8 cellular contexts compared by ENCODE assay signal in the genomic region with DNA sequence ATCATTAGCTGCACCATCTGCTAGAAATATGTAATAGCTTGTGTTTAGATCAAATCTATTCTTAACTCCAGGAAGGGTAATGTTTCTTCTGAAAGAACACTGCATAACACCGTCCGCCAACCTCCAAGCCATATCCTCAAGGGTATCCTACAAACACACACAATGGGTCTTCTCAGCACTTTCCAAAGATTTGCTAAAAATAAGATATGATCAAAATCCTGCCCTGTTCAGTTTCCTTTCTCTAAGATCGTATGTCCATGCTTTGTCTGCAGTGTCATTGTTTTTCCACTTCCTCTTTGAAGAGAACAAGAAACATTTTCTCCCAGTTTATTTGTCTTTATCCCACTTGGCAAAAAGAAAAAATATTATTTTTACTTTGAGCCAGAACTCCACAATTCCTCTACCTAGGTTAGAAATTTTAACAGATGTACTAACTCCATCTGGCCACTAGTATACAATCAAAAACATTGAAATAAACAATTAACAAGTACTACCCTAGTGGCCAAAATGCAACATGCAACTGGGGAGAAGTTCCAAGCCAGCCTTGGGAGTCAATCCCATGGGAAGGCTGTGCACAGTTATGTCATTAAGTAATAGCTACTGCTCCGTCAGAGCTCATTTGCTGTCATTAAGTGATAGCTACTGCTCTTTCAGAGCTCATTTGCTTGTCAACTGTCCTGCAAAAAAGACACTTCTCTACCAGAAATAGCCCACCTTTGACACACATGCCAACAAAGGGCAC. TPM values are rescaled to one million over a fixed set of nuclear protein-coding genes. Genes with fewer than 3 reads are reported as not detected.
DNase-seq lines count a peak whose midpoint lies in the region; ATAC-seq, FAIRE-seq and TF ChIP-seq lines count a peak whose summit lies in the region.

No MANE protein-coding gene starts in this region.

- no peaks in the 10 kb centered on the region for H3K9me3 ChIP-seq in WERI-Rb-1 (ENCODE audit: severe bottlenecking)

- no peaks in the 10 kb centered on the region for H3K27me3 ChIP-seq in WERI-Rb-1 (ENCODE audit: insufficient read depth, low read depth, severe bottlenecking)

- no peaks in the 10 kb centered on the region for H3K4me1 Mint-ChIP-seq in activated CD4-positive, alpha-beta T cell treated with anti-CD3 and anti-CD28 coated beads, Interleukin-2, amount 10 ng/mL, durations not matched to agents 24 days and 14 days

- no peak overlapping the region for H3K27ac ChIP-seq in WERI-Rb-1

- H3K27me3 Mint-ChIP-seq in activated CD4-positive, alpha-beta T cell treated with anti-CD3 and anti-CD28 coated beads, Interleukin-2, amount 10 ng/mL, durations not matched to agents 24 days and 14 days: peaks cover 5% of the 10 kb centered on the region

- no peak for FAIRE-seq in GM12892 (lab: Jason Lieb, UNC)

- DNase-seq in GM10248 (ENCODE audit: extremely low spot score): no peak
- peak; percentile 22 for DNase-seq in WERI-Rb-1
- no peak for DNase-seq in left lobe of liver (ENCODE audit: low spot score)
- DNase-seq in NCI-H510A (lab: John Stamatoyannopoulos, UW): no peak
- DNase-seq in GM12892 (ENCODE audit: insufficient read length): no peak
- no peak for DNase-seq in kidney glomerular epithelial cell (lab: John Stamatoyannopoulos, UW)
- no peak for DNase-seq in activated CD4-positive, alpha-beta T cell treated with anti-CD3 and anti-CD28 coated beads, Interleukin-2, amount 10 ng/mL, durations not matched to agents 24 days and 14 days

- no peak overlapping the region for H3K4me3 Mint-ChIP-seq in activated CD4-positive, alpha-beta T cell treated with anti-CD3 and anti-CD28 coated beads, Interleukin-2, amount 10 ng/mL, durations not matched to agents 24 days and 14 days

- H3K27ac Mint-ChIP-seq in activated CD4-positive, alpha-beta T cell treated with anti-CD3 and anti-CD28 coated beads, Interleukin-2, amount 10 ng/mL, durations not matched to agents 24 days and 14 days: no peak overlapping the region

- no peak for TF ChIP-seq POLR2A in GM12892 (IDR thresholded peaks at IDR 0.05; ENCODE audit: low read depth, low read length)

- CTCF ChIA-PET in GM10248 (lab: Yijun Ruan, JAX): interaction anchor here (1.2 to 2.1 kb wide), 4 partner anchors 10 to 27 kb away, joined by 3 to 12 read pairs (median 5); no protein-coding TSS in a partner anchor

- intact Hi-C loops in activated CD4-positive, alpha-beta T cell treated with anti-CD3 and anti-CD28 coated beads, Interleukin-2, amount 10 ng/mL, durations not matched to agents 24 days and 14 days (cut with micrococcal nuclease): no loop called here

- no peak overlapping the region for H3K4me3 ChIP-seq in WERI-Rb-1 (ENCODE audit: low read depth, low read length)

- no peaks in the 10 kb centered on the region for H3K36me3 ChIP-seq in WERI-Rb-1

- ATAC-seq in HG03354 (IDR thresholded peaks at IDR 0.05; ENCODE audit: poor library complexity, severe bottlenecking, unreplicated experiment): peak; percentile 84
- peak; percentile 26 for ATAC-seq in left lobe of liver

- no peaks in the 10 kb centered on the region for H3K36me3 Mint-ChIP-seq in activated CD4-positive, alpha-beta T cell treated with anti-CD3 and anti-CD28 coated beads, Interleukin-2, amount 10 ng/mL, durations not matched to agents 24 days and 14 days (ENCODE audit: low read depth)

- H3K9me3 Mint-ChIP-seq in activated CD4-positive, alpha-beta T cell treated with anti-CD3 and anti-CD28 coated beads, Interleukin-2, amount 10 ng/mL, durations not matched to agents 24 days and 14 days: no peaks in the 10 kb centered on the region

- peak; percentile 17 for TF ChIP-seq CTCF in GM10248 (IDR thresholded peaks at IDR 0.05; ENCODE audit: control extremely low read depth, extremely low read depth, low read depth, missing control alignments)
- peak; percentile 35; the same call in 1 of the 2 replicates for TF ChIP-seq CTCF in WERI-Rb-1 (IDR thresholded peaks at IDR 0.05; ENCODE audit: low read depth, low read length)

- POLR2A ChIA-PET in GM10248 (lab: Yijun Ruan, JAX): no interaction called here

RNA-seq across cellular contexts. Expression of a gene that starts 37.8 kb away (rescaled TPM):
- 31.8 TPM for total RNA-seq in left lobe of liver
- 4.9 TPM for polyA plus RNA-seq in GM12892 (2012; ENCODE audit: missing spikeins)
- 0.24 and 0.28 TPM in 2 replicates for total RNA-seq in activated CD4-positive, alpha-beta T cell treated with anti-CD3 and anti-CD28 coated beads, Interleukin-2, amount 10 ng/mL, durations not matched to agents 24 days and 14 days

Comparison
In these comparisons a context has a peak if more than half of its experiments do, and no peak if none do; other contexts are left out.
1. RNA of a gene that starts 37.8 kb away (total RNA-seq): 31.8 TPM in left lobe of liver (single experiment); 0.24 to 0.28 TPM in activated CD4-positive, alpha-beta T cell treated with anti-CD3 and anti-CD28 coated beads, Interleukin-2, amount 10 ng/mL, durations not matched to agents 24 days and 14 days; every median in the first group is over 10 times any median in the second.